8 cellular contexts compared by ENCODE assay signal in genomic region chr5:43069401-43069720, GRCh38. TPM values are rescaled to one million over a fixed set of nuclear protein-coding genes. Genes with fewer than 3 reads are reported as not detected.
DNase-seq lines count a peak whose midpoint lies in the region; TF ChIP-seq lines count a peak whose summit lies in the region.
"Not testable (repeated sequence)": the region's sequence is repeated elsewhere in the genome, so short reads cannot be mapped to it uniquely, and the experiment has no call there.

No MANE protein-coding gene starts in this region.

- CTCF ChIA-PET in SK-N-SH (lab: Yijun Ruan, JAX), result interaction anchor here (3.7 kb wide), 1 partner anchor 37 kb away, joined by 17 read pairs; no protein-coding TSS in a partner anchor
- CTCF ChIA-PET in activated naive CD4-positive, alpha-beta T cell treated with anti-CD3 and anti-CD28 coated beads, Interleukin-2, amount 10 ng/mL, durations not matched to agents 7 days and 5 days (lab: Charles Lee), result not testable (repeated sequence)

- not testable (repeated sequence) for TF ChIP-seq CTCF in HFFc6 (IDR thresholded peaks at IDR 0.05); SK-N-SH (IDR thresholded peaks at IDR 0.05); coronary artery (IDR thresholded peaks at IDR 0.05); neural cell (IDR thresholded peaks at IDR 0.05; ENCODE audit: poor library complexity, severe bottlenecking)

- H3K36me3 Mint-ChIP-seq in HFFc6 (ENCODE audit: low read depth) (peaks cover 57% of the 10 kb centered on the region), immature natural killer cell (peaks cover 3 to 20% (median 8%) of the 10 kb centered on the region in 3 donors)
- H3K36me3 Mint-ChIP-seq in activated naive CD4-positive, alpha-beta T cell treated with anti-CD3 and anti-CD28 coated beads, Interleukin-2, amount 10 ng/mL, durations not matched to agents 7 days and 5 days, result peaks cover 51% of the 10 kb centered on the region
- H3K36me3 Mint-ChIP-seq in stimulated activated naive CD8-positive, alpha-beta T cell treated with anti-CD3 and anti-CD28 coated beads, Interleukin-15, Interleukin-2, amounts not matched to agents 100 ng/mL and 50 ng/mL, for 24 hours (ENCODE audit: low read depth), result peaks cover 35% of the 10 kb centered on the region

- H2AFZ ChIP-seq in SK-N-SH (ENCODE audit: low read depth); neural cell (ENCODE audit: low read depth, low read length): not testable (repeated sequence)

- H3K27me3 Mint-ChIP-seq in HFFc6 (ENCODE audit: insufficient read depth); activated naive CD4-positive, alpha-beta T cell treated with anti-CD3 and anti-CD28 coated beads, Interleukin-2, amount 10 ng/mL, durations not matched to agents 7 days and 5 days; stimulated activated naive CD8-positive, alpha-beta T cell treated with anti-CD3 and anti-CD28 coated beads, Interleukin-15, Interleukin-2, amounts not matched to agents 100 ng/mL and 50 ng/mL, for 24 hours: not testable (repeated sequence)
- H3K27me3 Mint-ChIP-seq in immature natural killer cell (ENCODE audit: low read depth in 3 of 3), result peaks cover 7 to 32% (median 22%) of the 10 kb centered on the region in 3 donors

- not testable (repeated sequence) for H3K9me2 ChIP-seq in SK-N-SH; neural cell (ENCODE audit: insufficient read depth, low read length)

- peaks cover 20% of the 10 kb centered on the region for H3K9me3 ChIP-seq in BLaER1
- not testable (repeated sequence) for H3K9me3 ChIP-seq in SK-N-SH; neural cell (ENCODE audit: low read length)

- not testable (repeated sequence) for H4K20me1 ChIP-seq in BLaER1; SK-N-SH (ENCODE audit: insufficient read depth); neural cell (ENCODE audit: insufficient read depth)

- peak overlapping the region; percentile 95 for H3K4me3 Mint-ChIP-seq in HFFc6
- H3K4me3 Mint-ChIP-seq in activated naive CD4-positive, alpha-beta T cell treated with anti-CD3 and anti-CD28 coated beads, Interleukin-2, amount 10 ng/mL, durations not matched to agents 7 days and 5 days, result peak overlapping the region; percentile 97
- peak overlapping the region; percentile 96 to 98 (median 98) for H3K4me3 Mint-ChIP-seq in immature natural killer cell
- H3K4me3 Mint-ChIP-seq in stimulated activated naive CD8-positive, alpha-beta T cell treated with anti-CD3 and anti-CD28 coated beads, Interleukin-15, Interleukin-2, amounts not matched to agents 100 ng/mL and 50 ng/mL, for 24 hours, result peak overlapping the region; percentile 98

- DNase-seq in HFFc6; SK-N-SH; activated naive CD4-positive, alpha-beta T cell treated with anti-CD3 and anti-CD28 coated beads, Interleukin-2, amount 10 ng/mL, durations not matched to agents 7 days and 5 days; coronary artery (ENCODE audit: low spot score); immature natural killer cell: not testable (repeated sequence)

- H3K4me1 Mint-ChIP-seq in HFFc6 (ENCODE audit: low read depth), result peaks cover 58% of the 10 kb centered on the region
- peaks cover 52% of the 10 kb centered on the region for H3K4me1 Mint-ChIP-seq in activated naive CD4-positive, alpha-beta T cell treated with anti-CD3 and anti-CD28 coated beads, Interleukin-2, amount 10 ng/mL, durations not matched to agents 7 days and 5 days
- H3K4me1 Mint-ChIP-seq in immature natural killer cell, result peaks cover 66 to 79% of the 10 kb centered on the region in 2 donors
- peaks cover 52% of the 10 kb centered on the region for H3K4me1 Mint-ChIP-seq in stimulated activated naive CD8-positive, alpha-beta T cell treated with anti-CD3 and anti-CD28 coated beads, Interleukin-15, Interleukin-2, amounts not matched to agents 100 ng/mL and 50 ng/mL, for 24 hours (ENCODE audit: low read depth)

- H3K27ac Mint-ChIP-seq in HFFc6; activated naive CD4-positive, alpha-beta T cell treated with anti-CD3 and anti-CD28 coated beads, Interleukin-2, amount 10 ng/mL, durations not matched to agents 7 days and 5 days: not testable (repeated sequence)
- H3K27ac Mint-ChIP-seq in immature natural killer cell, result peak overlapping the region in 1 of 6 donors; percentile 22
- peak overlapping the region; percentile 36 for H3K27ac Mint-ChIP-seq in stimulated activated naive CD8-positive, alpha-beta T cell treated with anti-CD3 and anti-CD28 coated beads, Interleukin-15, Interleukin-2, amounts not matched to agents 100 ng/mL and 50 ng/mL, for 24 hours

- H3K4me1 ChIP-seq in BLaER1 (peaks cover 30% of the 10 kb centered on the region), SK-N-SH (ENCODE audit: control insufficient read depth in 1 of 2, insufficient read depth in 2 of 2, low read depth in 1 of 2, low read length in 1 of 2) (peaks cover 11 to 13% of the 10 kb centered on the region in 2 experiments; a peak in 3 of 4 replicates)

- H3K4me2 ChIP-seq in BLaER1 (peak overlapping the region; percentile 98), SK-N-SH (peak overlapping the region; percentile 91)
- H3K4me2 ChIP-seq in neural cell (ENCODE audit: low read length), result not testable (repeated sequence)

- H3K9me3 Mint-ChIP-seq in HFFc6; activated naive CD4-positive, alpha-beta T cell treated with anti-CD3 and anti-CD28 coated beads, Interleukin-2, amount 10 ng/mL, durations not matched to agents 7 days and 5 days; immature natural killer cell; stimulated activated naive CD8-positive, alpha-beta T cell treated with anti-CD3 and anti-CD28 coated beads, Interleukin-15, Interleukin-2, amounts not matched to agents 100 ng/mL and 50 ng/mL, for 24 hours: not testable (repeated sequence)

- not testable (repeated sequence) for TF ChIP-seq EP300 in SK-N-SH (IDR thresholded peaks at IDR 0.05; ENCODE audit: borderline replicate concordance in 1 of 2, low read depth in 1 of 2, low read length in 1 of 2); neural cell (conservative IDR thresholded peaks at IDR 0.05; ENCODE audit: poor library complexity, severe bottlenecking)

- peak overlapping the region; percentile 96; the same call in 1 of the 2 replicates for H3K9ac ChIP-seq in BLaER1
- not testable (repeated sequence) for H3K9ac ChIP-seq in SK-N-SH; neural cell (ENCODE audit: low read length)

- H3K79me2 ChIP-seq in SK-N-SH (ENCODE audit: insufficient read depth), result peaks cover 49% of the 10 kb centered on the region
- H3K79me2 ChIP-seq in neural cell (replicated peaks; ENCODE audit: insufficient read depth, low read length), result peaks cover 16% of the 10 kb centered on the region

- not testable (repeated sequence) for H3K27me3 ChIP-seq in BLaER1; SK-N-SH (ENCODE audit: insufficient read depth); neural cell (ENCODE audit: insufficient read depth, low read depth, low read length)

- H3F3A ChIP-seq in SK-N-SH (replicated peaks; ENCODE audit: insufficient read depth), result peaks cover 12% of the 10 kb centered on the region
- H3F3A ChIP-seq in neural cell (ENCODE audit: insufficient read depth, low read length, poor library complexity, severe bottlenecking), result not testable (repeated sequence)

- not testable (repeated sequence) for TF ChIP-seq RAD21 in SK-N-SH (IDR thresholded peaks at IDR 0.05; ENCODE audit: low read length); neural cell (conservative IDR thresholded peaks at IDR 0.05)

- 96% methylated on average over 3 of the region's 3 CpGs for WGBS in SK-N-SH (ENCODE audit: low lambda C conversion rate)

- H3K36me3 ChIP-seq in BLaER1 (peaks cover 53% of the 10 kb centered on the region), SK-N-SH (replicated peaks in 1 of 2; ENCODE audit: control insufficient read depth in 1 of 2, insufficient read depth in 2 of 2, low read length in 1 of 2) (peaks cover 11 to 23% of the 10 kb centered on the region in 2 experiments)
- H3K36me3 ChIP-seq in neural cell (ENCODE audit: insufficient read depth, low read length), result not testable (repeated sequence)

- POLR2A ChIA-PET in SK-N-SH (lab: Yijun Ruan, JAX), result not testable (repeated sequence)

- H3K4me3 ChIP-seq in BLaER1 (peak overlapping the region; percentile 82), coronary artery (peak overlapping the region; percentile 88), neural cell (ENCODE audit: low read length) (peak overlapping the region; percentile 93)
- not testable (repeated sequence) for H3K4me3 ChIP-seq in SK-N-SH (ENCODE audit: low read depth in 2 of 2, low read length in 1 of 2)

- not testable (repeated sequence) for H3K27ac ChIP-seq in BLaER1; SK-N-SH (ENCODE audit: low read depth in 2 of 2, low read length in 1 of 2); coronary artery; neural cell (ENCODE audit: low read length)

RNA-seq across cellular contexts. Expression of gene ANXA2R, which starts 29.2 kb away (rescaled TPM):
- total RNA-seq in HFFc6 (2021; fragmentation: NEBNext Ultra II Directional; extraction: Animal tissue kit (Norgen Biotek cat#: 25700)), result 1 to 10 TPM in 3 of 6 experiments, under 1 TPM in 3; 0.85 to 1.5 (median 1.1) TPM
- polyA plus RNA-seq in SK-N-SH (2012; rRNA removed), result 1.7 and 1.9 TPM in 2 replicates
- 0.88 and 1.4 TPM in 2 replicates for polyA plus RNA-seq in SK-N-SH (2012; cell fraction: cytosol; rRNA removed)
- polyA plus RNA-seq in SK-N-SH (2012; cell fraction: nucleus; rRNA removed), result 3.7 and 5.4 TPM in 2 replicates
- polyA plus RNA-seq in immature natural killer cell, result 10 to 100 TPM; 35.3 to 53.0 (median 44.3) TPM
- polyA plus RNA-seq in neural cell, result not detected in 2 replicates
- 0.49 and 0.58 TPM in 2 replicates for polyA minus RNA-seq in neural cell

RNA-seq across cellular contexts. Expression of gene ZNF131, which starts 51.4 kb away (rescaled TPM):
- 10 to 100 TPM; 29.1 to 34.3 (median 31.8) TPM for total RNA-seq in HFFc6 (2021; fragmentation: NEBNext Ultra II Directional; extraction: Animal tissue kit (Norgen Biotek cat#: 25700))
- polyA plus RNA-seq in SK-N-SH (2012; rRNA removed) (17.2 and 22.9 TPM in 2 replicates), immature natural killer cell (10 to 100 TPM; 30.3 to 49.6 (median 33.8) TPM), neural cell (55.8 and 74.0 TPM in 2 replicates)
- 25.3 and 25.6 TPM in 2 replicates for polyA plus RNA-seq in SK-N-SH (2012; cell fraction: cytosol; rRNA removed)
- polyA plus RNA-seq in SK-N-SH (2012; cell fraction: nucleus; rRNA removed), result 20.2 and 35.9 TPM in 2 replicates
- 114 and 118 TPM in 2 replicates for polyA minus RNA-seq in neural cell

Comparison
In these comparisons a context has a peak if more than half of its experiments do, and no peak if none do; other contexts are left out.
1. RNA of gene ANXA2R, which starts 29.2 kb away (polyA plus RNA-seq): 35.3 to 53.0 TPM in immature natural killer cell; 0.88 to 5.4 TPM in SK-N-SH and not detected in neural cell; every median in the first group is over 4 times any median in the second.
2. Peak in every context shown above with its lines, with median percentiles within 50 percentile points of each other: H3K4me3 Mint-ChIP-seq.